Comparison of ENCODE assay signal across 8 cellular contexts in the genomic region with DNA sequence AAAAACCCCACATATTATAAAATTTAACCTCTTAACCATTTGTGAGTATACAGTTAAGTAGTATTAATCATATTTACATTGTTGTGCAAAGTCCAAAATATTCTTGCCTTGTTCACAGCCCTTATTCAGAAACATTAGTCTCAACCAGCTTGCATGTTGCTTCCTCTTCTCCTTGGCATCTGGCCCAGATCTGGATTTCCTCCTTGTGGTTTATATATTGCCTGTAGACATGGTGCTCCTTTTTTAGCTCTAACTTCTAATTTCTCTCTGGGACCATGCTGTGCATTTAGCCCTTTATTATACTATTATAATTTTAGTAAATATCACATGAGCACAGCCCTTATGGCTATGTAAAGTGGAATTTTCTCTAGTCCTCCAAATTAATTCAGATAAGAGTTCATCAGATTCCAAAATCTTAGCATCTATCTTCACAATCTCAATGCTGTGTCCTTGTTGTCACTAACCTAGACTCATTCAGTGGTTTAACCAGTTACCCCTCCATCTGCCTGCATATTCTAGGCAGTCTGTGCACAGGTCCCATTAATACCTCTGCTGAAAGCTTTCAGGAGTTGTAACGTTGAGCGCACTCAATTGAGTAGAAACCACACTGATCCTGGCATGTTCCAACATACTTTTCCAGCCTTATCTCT. TPM values are rescaled to one million over a fixed set of nuclear protein-coding genes. Genes with fewer than 3 reads are reported as not detected.
DNase-seq lines count a peak whose midpoint lies in the region; ATAC-seq and TF ChIP-seq lines count a peak whose summit lies in the region.

No MANE protein-coding gene starts in this region.

- BruUV-seq in OCI-LY7 (replicated peaks; lab: Mats Ljungman, UMichigan): no TSS peak

- TF ChIP-seq CTCF in MM.1S (IDR thresholded peaks at IDR 0.05; ENCODE audit: low read length): no peak
- no peak for TF ChIP-seq CTCF in astrocyte of the spinal cord (IDR thresholded peaks at IDR 0.05; ENCODE audit: low read depth, low read length)
- no peak for TF ChIP-seq CTCF in OCI-LY7 (conservative IDR thresholded peaks at IDR 0.05; ENCODE audit: low read length)

- 79 to 85% methylated on average over 2 of the region's 2 CpGs for WGBS in aorta, 2 donors

- H3K4me2 ChIP-seq in MM.1S (ENCODE audit: low read depth, low read length) (peak overlapping the region; percentile 10; the same call in 1 of the 2 replicates), OCI-LY7 (ENCODE audit: low read length) (no peak overlapping the region)

- no peak overlapping the region for H3K9ac ChIP-seq in MM.1S (ENCODE audit: low read length)

- CTCF ChIA-PET in OCI-LY7 (lab: Charles Lee; ENCODE audit: unreplicated experiment): no interaction called here

- ATAC-seq in aorta (ENCODE audit: low FRiP score) (no peak), HG02623 (IDR thresholded peaks at IDR 0.05; ENCODE audit: unreplicated experiment) (no peak)

- peak; percentile 81 for DNase-seq in AG08395 (ENCODE audit: low spot score)
- peak; percentile 83 for DNase-seq in GM04504 (ENCODE audit: low read depth)
- DNase-seq in MM.1S: peak; percentile 77
- DNase-seq in astrocyte of the spinal cord (ENCODE audit: low read depth, low spot score): peak; percentile 91
- DNase-seq in kidney tubule cell (ENCODE audit: low spot score): peak; percentile 77
- peak in 1 of 2 donors; percentile 84 for DNase-seq in aorta
- no peak for DNase-seq in OCI-LY7 (ENCODE audit: low spot score)

- H3K27ac ChIP-seq in MM.1S (ENCODE audit: low read length): peak overlapping the region; percentile 31; the same call in 1 of the 2 replicates
- peak overlapping the region; percentile 22 to 78 for H3K27ac ChIP-seq in aorta (ENCODE audit: low read depth in 1 of 2, low read length in 2 of 2)
- no peak overlapping the region for H3K27ac ChIP-seq in OCI-LY7 (ENCODE audit: low read depth, low read length, poor library complexity, severe bottlenecking)

- in situ Hi-C loops in astrocyte of the spinal cord (cut with HindIII; ENCODE audit: low sequenced_read_pairs): no loop called here

- H3K79me2 ChIP-seq in MM.1S (ENCODE audit: low read length): no peaks in the 10 kb centered on the region
- H3K79me2 ChIP-seq in OCI-LY7 (ENCODE audit: insufficient read depth, low read depth, low read length): no peaks in the 10 kb centered on the region

- H3K9me3 ChIP-seq in MM.1S (replicated peaks; ENCODE audit: insufficient read depth, low read length) (no peaks in the 10 kb centered on the region), aorta (ENCODE audit: control insufficient read depth, low read length) (no peaks in the 10 kb centered on the region), OCI-LY7 (ENCODE audit: low read length) (no peaks in the 10 kb centered on the region)

- H3K27me3 ChIP-seq in MM.1S (replicated peaks; ENCODE audit: insufficient read depth, low read length) (no peaks in the 10 kb centered on the region), aorta (ENCODE audit: control insufficient read depth in 1 of 2, insufficient read depth in 2 of 2, low read length in 1 of 2) (no peaks in the 10 kb centered on the region)

- H3K4me3 ChIP-seq in MM.1S (ENCODE audit: low read length) (no peak overlapping the region), astrocyte of the spinal cord (ENCODE audit: low read depth, low read length) (no peak overlapping the region), aorta (ENCODE audit: low read length in 2 of 2) (no peak overlapping the region), OCI-LY7 (ENCODE audit: low read depth, low read length, poor library complexity, severe bottlenecking) (no peak overlapping the region)

- intact Hi-C loops in aorta (cut with DNase I): no loop called here
- intact Hi-C loops in OCI-LY7 (cut with micrococcal nuclease; ENCODE audit: unreplicated experiment): no loop called here

- peaks cover 56% of the 10 kb centered on the region for H3K4me1 ChIP-seq in MM.1S (ENCODE audit: low read length)
- peaks cover 7 to 16% of the 10 kb centered on the region in 2 donors for H3K4me1 ChIP-seq in aorta (ENCODE audit: control insufficient read depth in 1 of 2, insufficient read depth in 2 of 2, low read length in 2 of 2)
- H3K4me1 ChIP-seq in OCI-LY7 (ENCODE audit: insufficient read depth, low read length, poor library complexity, severe bottlenecking): no peaks in the 10 kb centered on the region

- H3K9me2 ChIP-seq in MM.1S (replicated peaks; ENCODE audit: insufficient read depth, low read length): no peaks in the 10 kb centered on the region
- H3K9me2 ChIP-seq in OCI-LY7 (ENCODE audit: insufficient read depth, low read length): no peaks in the 10 kb centered on the region

- peaks cover 20% of the 10 kb centered on the region for H3F3A ChIP-seq in MM.1S (ENCODE audit: insufficient read depth, low read length)

- H2AFZ ChIP-seq in MM.1S (ENCODE audit: low read length): no peak overlapping the region
- no peak overlapping the region for H2AFZ ChIP-seq in OCI-LY7 (ENCODE audit: low read length)

- no peaks in the 10 kb centered on the region for H4K20me1 ChIP-seq in MM.1S (ENCODE audit: insufficient read depth, low read length)
- H4K20me1 ChIP-seq in OCI-LY7 (ENCODE audit: insufficient read depth, low read length): no peaks in the 10 kb centered on the region

- H3K36me3 ChIP-seq in MM.1S (replicated peaks; ENCODE audit: insufficient read depth, low read length) (no peaks in the 10 kb centered on the region), aorta (ENCODE audit: control insufficient read depth in 1 of 2, insufficient read depth in 2 of 2, low read length in 1 of 2) (no peaks in the 10 kb centered on the region), OCI-LY7 (ENCODE audit: insufficient read depth, low read length) (no peaks in the 10 kb centered on the region)

- POLR2A ChIA-PET in OCI-LY7 (lab: Charles Lee): interaction anchor here (0.6 to 0.8 kb wide), 2 partner anchors 105 to 484 kb away, joined by 3 to 4 read pairs; no protein-coding TSS in a partner anchor

RNA-seq across cellular contexts. Expression of a gene that starts 7.9 kb away (rescaled TPM):
- total RNA-seq in aorta (100 to 1,000 TPM; 119 to 201 TPM), OCI-LY7 (2022) (not detected in 2 replicates)
- 10 to 100 TPM; 35.3 to 39.5 TPM for polyA plus RNA-seq in aorta
- total RNA-seq in OCI-LY7 (2014; rRNA removed; shearing (Covaris generic)): not detected in 2 replicates

RNA-seq across cellular contexts. Expression of a gene that starts 45.9 kb away (rescaled TPM):
- total RNA-seq in aorta: 10 to 100 TPM; 15.9 to 16.0 TPM
- 10 to 100 TPM in 1 of 2 donors, 1 to 10 TPM in 1; 7.5 to 15.4 TPM for polyA plus RNA-seq in aorta
- total RNA-seq in OCI-LY7 (2014; rRNA removed; shearing (Covaris generic)): 12.5 and 21.4 TPM in 2 replicates
- 22.2 and 22.7 TPM in 2 replicates for total RNA-seq in OCI-LY7 (2022)

Comparison
In these comparisons a context has a peak if more than half of its experiments do, and no peak if none do; other contexts are left out.
1. RNA of a gene that starts 7.9 kb away (total RNA-seq): 119 to 201 TPM in aorta; not detected in OCI-LY7; every median in the first group is over 100 times any median in the second.